ENCODE assay signal across 1 cellular context in the genomic region with DNA sequence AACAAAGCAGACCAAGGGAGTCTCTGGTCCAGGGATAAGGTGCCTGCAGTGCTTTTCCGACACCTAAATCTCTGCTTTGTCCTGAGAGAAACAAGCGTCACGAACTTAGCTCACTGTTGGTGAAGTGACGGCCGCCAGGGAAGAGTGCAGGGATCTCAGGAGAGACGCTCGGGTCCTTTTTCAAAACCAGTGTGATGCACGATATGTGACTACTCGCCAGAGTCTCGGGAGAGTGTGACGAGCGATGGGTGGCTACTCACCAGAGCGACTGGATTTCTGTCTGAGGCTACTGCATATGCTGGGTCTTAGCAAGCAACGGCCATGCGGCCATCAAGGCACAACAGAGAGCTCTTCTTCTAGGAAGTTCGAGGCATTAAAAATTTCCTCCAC.
TF ChIP-seq lines count a peak whose summit lies in the region.

No MANE protein-coding gene starts in this region.

TF ChIP-seq in HepG2, 621 proteins besides CTCF, POLR2A, EP300 and RAD21:
- TF ChIP-seq, protein P1, sequence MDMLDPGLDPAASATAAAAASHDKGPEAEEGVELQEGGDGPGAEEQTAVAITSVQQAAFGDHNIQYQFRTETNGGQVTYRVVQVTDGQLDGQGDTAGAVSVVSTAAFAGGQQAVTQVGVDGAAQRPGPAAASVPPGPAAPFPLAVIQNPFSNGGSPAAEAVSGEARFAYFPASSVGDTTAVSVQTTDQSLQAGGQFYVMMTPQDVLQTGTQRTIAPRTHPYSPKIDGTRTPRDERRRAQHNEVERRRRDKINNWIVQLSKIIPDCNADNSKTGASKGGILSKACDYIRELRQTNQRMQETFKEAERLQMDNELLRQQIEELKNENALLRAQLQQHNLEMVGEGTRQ (IDR thresholded peaks at IDR 0.05; ENCODE audit: low read depth, low read length): no peak
- TF ChIP-seq, protein P1 (CRISPR knock-in tag; IDR thresholded peaks at IDR 0.05; ENCODE audit: borderline replicate concordance): no peak
- TF ChIP-seq ZNF138 (CRISPR knock-in tag; IDR thresholded peaks at IDR 0.05; ENCODE audit: low read depth): no peak
- no peak for TF ChIP-seq AFF4 (CRISPR knock-in tag; IDR thresholded peaks at IDR 0.05)
- TF ChIP-seq ZNF543 (CRISPR knock-in tag; IDR thresholded peaks at IDR 0.05): no peak
- TF ChIP-seq, protein P2, sequence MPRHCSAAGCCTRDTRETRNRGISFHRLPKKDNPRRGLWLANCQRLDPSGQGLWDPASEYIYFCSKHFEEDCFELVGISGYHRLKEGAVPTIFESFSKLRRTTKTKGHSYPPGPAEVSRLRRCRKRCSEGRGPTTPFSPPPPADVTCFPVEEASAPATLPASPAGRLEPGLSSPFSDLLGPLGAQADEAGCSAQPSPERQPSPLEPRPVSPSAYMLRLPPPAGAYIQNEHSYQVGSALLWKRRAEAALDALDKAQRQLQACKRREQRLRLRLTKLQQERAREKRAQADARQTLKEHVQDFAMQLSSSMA (CRISPR knock-in tag; IDR thresholded peaks at IDR 0.05): no peak
- TF ChIP-seq, protein P3, sequence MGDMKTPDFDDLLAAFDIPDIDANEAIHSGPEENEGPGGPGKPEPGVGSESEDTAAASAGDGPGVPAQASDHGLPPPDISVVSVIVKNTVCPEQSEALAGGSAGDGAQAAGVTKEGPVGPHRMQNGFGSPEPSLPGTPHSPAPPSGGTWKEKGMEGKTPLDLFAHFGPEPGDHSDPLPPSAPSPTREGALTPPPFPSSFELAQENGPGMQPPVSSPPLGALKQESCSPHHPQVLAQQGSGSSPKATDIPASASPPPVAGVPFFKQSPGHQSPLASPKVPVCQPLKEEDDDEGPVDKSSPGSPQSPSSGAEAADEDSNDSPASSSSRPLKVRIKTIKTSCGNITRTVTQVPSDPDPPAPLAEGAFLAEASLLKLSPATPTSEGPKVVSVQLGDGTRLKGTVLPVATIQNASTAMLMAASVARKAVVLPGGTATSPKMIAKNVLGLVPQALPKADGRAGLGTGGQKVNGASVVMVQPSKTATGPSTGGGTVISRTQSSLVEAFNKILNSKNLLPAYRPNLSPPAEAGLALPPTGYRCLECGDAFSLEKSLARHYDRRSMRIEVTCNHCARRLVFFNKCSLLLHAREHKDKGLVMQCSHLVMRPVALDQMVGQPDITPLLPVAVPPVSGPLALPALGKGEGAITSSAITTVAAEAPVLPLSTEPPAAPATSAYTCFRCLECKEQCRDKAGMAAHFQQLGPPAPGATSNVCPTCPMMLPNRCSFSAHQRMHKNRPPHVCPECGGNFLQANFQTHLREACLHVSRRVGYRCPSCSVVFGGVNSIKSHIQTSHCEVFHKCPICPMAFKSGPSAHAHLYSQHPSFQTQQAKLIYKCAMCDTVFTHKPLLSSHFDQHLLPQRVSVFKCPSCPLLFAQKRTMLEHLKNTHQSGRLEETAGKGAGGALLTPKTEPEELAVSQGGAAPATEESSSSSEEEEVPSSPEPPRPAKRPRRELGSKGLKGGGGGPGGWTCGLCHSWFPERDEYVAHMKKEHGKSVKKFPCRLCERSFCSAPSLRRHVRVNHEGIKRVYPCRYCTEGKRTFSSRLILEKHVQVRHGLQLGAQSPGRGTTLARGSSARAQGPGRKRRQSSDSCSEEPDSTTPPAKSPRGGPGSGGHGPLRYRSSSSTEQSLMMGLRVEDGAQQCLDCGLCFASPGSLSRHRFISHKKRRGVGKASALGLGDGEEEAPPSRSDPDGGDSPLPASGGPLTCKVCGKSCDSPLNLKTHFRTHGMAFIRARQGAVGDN (CRISPR knock-in tag; IDR thresholded peaks at IDR 0.05): peak; percentile 1; the same call in 1 of the 2 replicates
- 0 out of 2 replicates have a peak, but pooled peaks have one; percentile 20 for TF ChIP-seq MYC (CRISPR knock-in tag; IDR thresholded peaks at IDR 0.05; ENCODE audit: borderline replicate concordance)
